21 cellular contexts compared by ENCODE assay signal in the genomic region with DNA sequence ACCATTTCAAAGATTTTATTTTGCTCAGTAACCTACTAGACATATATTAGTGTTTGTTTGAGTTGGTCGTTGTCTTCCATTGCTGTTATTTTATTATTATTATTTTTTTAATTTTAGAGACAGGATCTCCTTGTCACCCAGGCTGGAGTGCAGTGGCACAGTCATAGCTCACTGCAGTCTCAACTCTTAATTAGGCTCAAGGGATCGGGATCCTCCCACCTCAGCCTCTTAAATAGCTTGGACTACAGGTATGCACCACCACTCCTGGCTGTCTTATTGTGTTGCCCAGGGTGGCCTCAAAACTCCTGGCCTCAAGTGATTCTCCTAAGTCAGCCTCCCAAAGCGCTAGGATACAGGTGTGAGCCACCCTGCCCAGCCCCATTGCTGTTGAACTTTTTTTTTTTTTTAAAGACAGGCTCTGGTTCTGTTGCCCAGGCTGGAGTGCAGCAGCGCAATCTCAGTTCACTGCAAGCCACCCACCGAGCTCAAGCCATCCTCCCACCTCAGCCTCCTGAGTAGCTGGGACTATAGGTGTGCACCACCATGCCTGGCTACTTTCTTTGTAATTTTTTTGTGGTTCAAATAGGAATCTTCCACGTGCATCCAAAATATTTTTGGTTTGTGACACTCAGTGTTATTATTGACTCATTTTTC. TPM values are rescaled to one million over a fixed set of nuclear protein-coding genes. Genes with fewer than 3 reads are reported as not detected.
DNase-seq lines count a peak whose midpoint lies in the region; ATAC-seq and TF ChIP-seq lines count a peak whose summit lies in the region.
"Had no signal": no experiment of that assay in that cellular context is flagged by ENCODE, and none has a peak within 500 bp of the region (broad histone marks: within the 10 kb centered on the region; RNA-seq: fewer than 3 reads in every experiment).

No MANE protein-coding gene starts in this region.

- TF ChIP-seq CTCF in PC-3 (conservative IDR thresholded peaks at IDR 0.05; ENCODE audit: low read depth, low read length) (no peak), mucosa of descending colon (IDR thresholded peaks at IDR 0.05) (no peak)

- H3K27me3 Mint-ChIP-seq in stimulated activated naive CD8-positive, alpha-beta T cell treated with anti-CD3 and anti-CD28 coated beads, Interleukin-15, amount 100 ng/mL, for 72 hours: no peaks in the 10 kb centered on the region
- H3K27me3 Mint-ChIP-seq in activated naive CD8-positive, alpha-beta T cell treated with anti-CD3 and anti-CD28 coated beads for 36 hours: no peaks in the 10 kb centered on the region
- H3K27me3 Mint-ChIP-seq in activated CD8-positive, alpha-beta memory T cell treated with anti-CD3 and anti-CD28 coated beads, Interleukin-2, amount 10 ng/mL, durations not matched to agents 7 days and 5 days: no peaks in the 10 kb centered on the region
- H3K27me3 Mint-ChIP-seq: activated CD4-positive, alpha-beta T cell treated with anti-CD3 and anti-CD28 coated beads, Interleukin-2, amount 10 ng/mL, durations not matched to agents 7 days and 5 days; B cell; brain had no signal

- intact Hi-C loops in PC-3 (cut with micrococcal nuclease): no loop called here
- intact Hi-C loops in mucosa of descending colon (cut with DNase I, micrococcal nuclease): no loop called here

- BruUV-seq in PC-3 (replicated peaks; lab: Mats Ljungman, UMichigan): no TSS peak

- H3K9me3 Mint-ChIP-seq in stimulated activated naive CD8-positive, alpha-beta T cell treated with anti-CD3 and anti-CD28 coated beads, Interleukin-15, amount 100 ng/mL, for 72 hours: no peaks in the 10 kb centered on the region
- peaks cover 3% of the 10 kb centered on the region for H3K9me3 Mint-ChIP-seq in activated naive CD8-positive, alpha-beta T cell treated with anti-CD3 and anti-CD28 coated beads for 36 hours
- no peaks in the 10 kb centered on the region for H3K9me3 Mint-ChIP-seq in activated CD8-positive, alpha-beta memory T cell treated with anti-CD3 and anti-CD28 coated beads, Interleukin-2, amount 10 ng/mL, durations not matched to agents 7 days and 5 days (ENCODE audit: low read depth)
- H3K9me3 Mint-ChIP-seq: activated CD4-positive, alpha-beta T cell treated with anti-CD3 and anti-CD28 coated beads, Interleukin-2, amount 10 ng/mL, durations not matched to agents 7 days and 5 days; H9; T-helper 2 cell treated with Interferon-gamma antibody and Interleukin-4, amounts not matched to agents 5 μg/mL and 100 μg/mL, for 36 hours had no signal

- CTCF ChIA-PET in PC-3 (lab: Charles Lee): no interaction called here
- CTCF ChIA-PET in activated CD8-positive, alpha-beta memory T cell treated with anti-CD3 and anti-CD28 coated beads, Interleukin-2, amount 10 ng/mL, durations not matched to agents 7 days and 5 days (lab: Charles Lee): interaction anchor here (0.6 to 1.1 kb wide), 3 partner anchors 12 to 52 kb away, joined by 3 to 4 read pairs (median 3); no protein-coding TSS in a partner anchor

- H3K36me3 ChIP-seq in mucosa of stomach (ENCODE audit: control insufficient read depth, insufficient read depth, low read length) (no peaks in the 10 kb centered on the region), PC-3 (ENCODE audit: low read depth, low read length) (no peaks in the 10 kb centered on the region), mucosa of descending colon (ENCODE audit: low read depth) (no peaks in the 10 kb centered on the region)
- H3K36me3 ChIP-seq: transverse colon had no signal

- peak; percentile 14 for ATAC-seq in stimulated activated naive CD8-positive, alpha-beta T cell treated with anti-CD3 and anti-CD28 coated beads, Interleukin-15, Interleukin-2, amounts not matched to agents 100 U/mL and 50 U/mL, for 24 hours
- no peak for ATAC-seq in stimulated activated naive CD8-positive, alpha-beta T cell treated with anti-CD3 and anti-CD28 coated beads, Interleukin-15, amount 100 ng/mL, for 72 hours
- no peak for ATAC-seq in PC-3
- no peak for ATAC-seq in activated CD8-positive, alpha-beta memory T cell treated with anti-CD3 and anti-CD28 coated beads, Interleukin-2, amount 10 ng/mL, durations not matched to agents 7 days and 5 days
- no peak for ATAC-seq in mucosa of descending colon

- H2AFZ ChIP-seq in PC-3 (ENCODE audit: low read length): no peak overlapping the region

- peaks cover 62% of the 10 kb centered on the region for H4K20me1 ChIP-seq in PC-3 (ENCODE audit: low read length)

- H3K27ac Mint-ChIP-seq in stimulated activated naive CD8-positive, alpha-beta T cell treated with anti-CD3 and anti-CD28 coated beads, Interleukin-15, amount 100 ng/mL, for 72 hours: no peak overlapping the region
- peak overlapping the region; percentile 54 for H3K27ac Mint-ChIP-seq in activated naive CD8-positive, alpha-beta T cell treated with anti-CD3 and anti-CD28 coated beads for 36 hours
- H3K27ac Mint-ChIP-seq in activated CD8-positive, alpha-beta memory T cell treated with anti-CD3 and anti-CD28 coated beads, Interleukin-2, amount 10 ng/mL, durations not matched to agents 7 days and 5 days: no peak overlapping the region
- H3K27ac Mint-ChIP-seq: activated CD4-positive, alpha-beta T cell treated with anti-CD3 and anti-CD28 coated beads, Interleukin-2, amount 10 ng/mL, durations not matched to agents 7 days and 5 days; B cell; nephron progenitor cell; T-helper 2 cell treated with Interferon-gamma antibody and Interleukin-4, amounts not matched to agents 5 μg/mL and 100 μg/mL, for 36 hours had no signal

- H3K36me3 Mint-ChIP-seq in activated naive CD8-positive, alpha-beta T cell treated with anti-CD3 and anti-CD28 coated beads for 36 hours: peaks cover 30% of the 10 kb centered on the region
- peaks cover 33% of the 10 kb centered on the region for H3K36me3 Mint-ChIP-seq in activated CD8-positive, alpha-beta memory T cell treated with anti-CD3 and anti-CD28 coated beads, Interleukin-2, amount 10 ng/mL, durations not matched to agents 7 days and 5 days

- H3K4me2 ChIP-seq in PC-3 (ENCODE audit: low read length): no peak overlapping the region

- no peak overlapping the region for H3K27ac ChIP-seq in PC-3 (ENCODE audit: low read length)

- H3K27me3 ChIP-seq in mucosa of stomach (ENCODE audit: control insufficient read depth, insufficient read depth, low read length) (no peaks in the 10 kb centered on the region), PC-3 (ENCODE audit: low read length) (no peaks in the 10 kb centered on the region)
- H3K27me3 ChIP-seq: transverse colon had no signal

- peak overlapping the region; percentile 25 for H3K9ac ChIP-seq in mucosa of stomach (ENCODE audit: low read length)
- no peak overlapping the region for H3K9ac ChIP-seq in PC-3 (ENCODE audit: low read length)

- peaks cover 98% of the 10 kb centered on the region for H3K79me2 ChIP-seq in PC-3 (ENCODE audit: low read length)

- peaks cover 52% of the 10 kb centered on the region for H3K4me1 Mint-ChIP-seq in stimulated activated naive CD8-positive, alpha-beta T cell treated with anti-CD3 and anti-CD28 coated beads, Interleukin-15, amount 100 ng/mL, for 72 hours
- peaks cover 45% of the 10 kb centered on the region for H3K4me1 Mint-ChIP-seq in activated naive CD8-positive, alpha-beta T cell treated with anti-CD3 and anti-CD28 coated beads for 36 hours
- peaks cover 34% of the 10 kb centered on the region for H3K4me1 Mint-ChIP-seq in activated CD8-positive, alpha-beta memory T cell treated with anti-CD3 and anti-CD28 coated beads, Interleukin-2, amount 10 ng/mL, durations not matched to agents 7 days and 5 days

- H3K4me3 ChIP-seq in mucosa of stomach (ENCODE audit: low read length) (no peak overlapping the region), PC-3 (ENCODE audit: low read length) (no peak overlapping the region), mucosa of descending colon (no peak overlapping the region)
- H3K4me3 ChIP-seq: transverse colon had no signal

- POLR2A ChIA-PET in PC-3 (lab: Charles Lee; ENCODE audit: unreplicated experiment): interaction anchor here (0.7 kb wide), 1 partner anchor 120 kb away, joined by 3 read pairs; no protein-coding TSS in a partner anchor

- no peak for DNase-seq in stimulated activated naive CD8-positive, alpha-beta T cell treated with anti-CD3 and anti-CD28 coated beads, Interleukin-15, Interleukin-2, amounts not matched to agents 100 U/mL and 50 U/mL, for 24 hours
- DNase-seq in stimulated activated naive CD8-positive, alpha-beta T cell treated with anti-CD3 and anti-CD28 coated beads, Interleukin-15, amount 100 ng/mL, for 72 hours: no peak
- no peak for DNase-seq in activated naive CD8-positive, alpha-beta T cell treated with anti-CD3 and anti-CD28 coated beads for 36 hours
- DNase-seq in PC-3 (no peak), mucosa of descending colon (no peak), amniotic stem cell (lab: John Stamatoyannopoulos, UW) (no peak)
- no peak for DNase-seq in activated CD8-positive, alpha-beta memory T cell treated with anti-CD3 and anti-CD28 coated beads, Interleukin-2, amount 10 ng/mL, durations not matched to agents 7 days and 5 days
- DNase-seq: activated CD4-positive, alpha-beta T cell treated with anti-CD3 and anti-CD28 coated beads, Interleukin-2, amount 10 ng/mL, durations not matched to agents 7 days and 5 days; DND-41; H9; hypothalamus; left cardiac atrium; NCI-H1048; nephron progenitor cell; stimulated activated CD4-positive, alpha-beta T cell treated with anti-CD3 and anti-CD28 coated beads, Interleukin-2, amount 100 ng/mL, for 48 hours; stimulated activated CD8-positive, alpha-beta memory T cell treated with anti-CD3 and anti-CD28 coated beads, Interleukin-4, amount 100 ng/mL, for 48 hours; transverse colon had no signal

- H3K9me2 ChIP-seq in PC-3 (replicated peaks; ENCODE audit: low read length): no peaks in the 10 kb centered on the region

- no peaks in the 10 kb centered on the region for H3K9me3 ChIP-seq in mucosa of stomach (ENCODE audit: control insufficient read depth, low read length)
- no peaks in the 10 kb centered on the region for H3K9me3 ChIP-seq in PC-3 (ENCODE audit: low read length)
- no peaks in the 10 kb centered on the region for H3K9me3 ChIP-seq in mucosa of descending colon
- H3K9me3 ChIP-seq: transverse colon had no signal

- H3K4me1 ChIP-seq in mucosa of stomach (ENCODE audit: control insufficient read depth, insufficient read depth, low read length): peaks cover 15% of the 10 kb centered on the region
- H3K4me1 ChIP-seq in PC-3 (ENCODE audit: insufficient read depth, low read length): peaks cover 4% of the 10 kb centered on the region
- peaks cover 19% of the 10 kb centered on the region for H3K4me1 ChIP-seq in mucosa of descending colon (ENCODE audit: low read depth)

- H3F3A ChIP-seq in PC-3 (ENCODE audit: low read length, unreplicated experiment): no peaks in the 10 kb centered on the region

- no peak overlapping the region for H3K4me3 Mint-ChIP-seq in stimulated activated naive CD8-positive, alpha-beta T cell treated with anti-CD3 and anti-CD28 coated beads, Interleukin-15, amount 100 ng/mL, for 72 hours
- no peak overlapping the region for H3K4me3 Mint-ChIP-seq in activated naive CD8-positive, alpha-beta T cell treated with anti-CD3 and anti-CD28 coated beads for 36 hours
- H3K4me3 Mint-ChIP-seq in activated CD8-positive, alpha-beta memory T cell treated with anti-CD3 and anti-CD28 coated beads, Interleukin-2, amount 10 ng/mL, durations not matched to agents 7 days and 5 days: no peak overlapping the region
- H3K4me3 Mint-ChIP-seq: activated CD4-positive, alpha-beta T cell treated with anti-CD3 and anti-CD28 coated beads, Interleukin-2, amount 10 ng/mL, durations not matched to agents 7 days and 5 days; B cell; brain; H9; nephron progenitor cell; T-helper 2 cell treated with Interferon-gamma antibody and Interleukin-4, amounts not matched to agents 5 μg/mL and 100 μg/mL, for 36 hours had no signal

RNA-seq across cellular contexts. Expression of a gene that starts 18.2 kb away (rescaled TPM):
- total RNA-seq in activated naive CD8-positive, alpha-beta T cell treated with anti-CD3 and anti-CD28 coated beads for 36 hours: 100 to 1,000 TPM; 104 to 112 TPM
- total RNA-seq in PC-3 (2014; rRNA removed): 64.9 and 74.9 TPM in 2 replicates
- total RNA-seq in activated CD8-positive, alpha-beta memory T cell treated with anti-CD3 and anti-CD28 coated beads, Interleukin-2, amount 10 ng/mL, durations not matched to agents 7 days and 5 days: 100 to 1,000 TPM; 136 to 147 TPM
- 100 to 1,000 TPM in 2 of 3 donors, 10 to 100 TPM in 1; 94.8 to 132 (median 101) TPM for total RNA-seq in mucosa of descending colon

RNA-seq across cellular contexts. Expression of a gene that starts 52.8 kb away (rescaled TPM):
- total RNA-seq in activated naive CD8-positive, alpha-beta T cell treated with anti-CD3 and anti-CD28 coated beads for 36 hours: 10 to 100 TPM; 62.5 to 63.8 TPM
- total RNA-seq in PC-3 (2014; rRNA removed) (45.3 and 65.5 TPM in 2 replicates), mucosa of descending colon (10 to 100 TPM; 30.0 to 34.0 (median 31.2) TPM)
- total RNA-seq in activated CD8-positive, alpha-beta memory T cell treated with anti-CD3 and anti-CD28 coated beads, Interleukin-2, amount 10 ng/mL, durations not matched to agents 7 days and 5 days: 10 to 100 TPM; 46.1 to 52.0 TPM
